In the genomic region with DNA sequence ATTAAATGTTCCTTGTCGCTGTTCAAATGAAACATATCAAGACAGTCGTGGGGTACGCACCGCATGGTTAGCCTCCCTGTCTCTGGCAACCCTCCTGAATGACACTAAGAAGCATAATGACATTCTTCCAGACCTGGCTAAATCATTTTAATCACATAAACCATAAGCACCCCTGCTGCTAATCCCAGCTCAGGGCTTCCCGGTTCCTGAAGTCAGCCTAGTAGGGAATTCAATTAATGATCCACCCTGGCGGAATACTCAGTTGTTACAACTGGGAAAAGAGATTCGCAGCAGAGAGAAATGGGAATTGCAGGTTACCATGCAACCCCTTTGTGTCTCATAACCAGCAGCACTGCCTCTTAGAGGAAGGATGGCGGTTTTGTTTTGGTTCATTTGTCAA, we compare ENCODE assay signal across 18 cellular contexts.
DNase-seq lines count a peak whose midpoint lies in the region; ATAC-seq, FAIRE-seq and TF ChIP-seq lines count a peak whose summit lies in the region.
"Had no signal": no experiment of that assay in that cellular context is flagged by ENCODE, and none has a peak within 500 bp of the region (broad histone marks: within the 10 kb centered on the region; RNA-seq: fewer than 3 reads in every experiment).

No MANE protein-coding gene starts in this region.

- intact Hi-C loops in kidney (cut with DNase I), result no loop called here

- no peak for FAIRE-seq in kidney (lab: Jason Lieb, UNC)
- FAIRE-seq: A549, G401.6, GM12891, HepG2 had no signal

- H3K36me3 ChIP-seq in neural cell (ENCODE audit: insufficient read depth, low read length) (no peaks in the 10 kb centered on the region), kidney (ENCODE audit: control insufficient read depth in 1 of 2, insufficient read depth in 2 of 2, low read length in 2 of 2) (no peaks in the 10 kb centered on the region)
- H3K36me3 ChIP-seq: HAP-1 had no signal

- H3K4me1 Mint-ChIP-seq in activated CD8-positive, alpha-beta T cell treated with anti-CD3 and anti-CD28 coated beads, Interleukin-2, amount 10 ng/mL, durations not matched to agents 7 days and 5 days (ENCODE audit: low read depth), result no peaks in the 10 kb centered on the region

- TF ChIP-seq CTCF in neural cell (IDR thresholded peaks at IDR 0.05; ENCODE audit: poor library complexity, severe bottlenecking) (peak; percentile 46), kidney (IDR thresholded peaks at IDR 0.05; ENCODE audit: borderline replicate concordance, extremely low read depth, insufficient read depth) (no peak)

- TF ChIP-seq EP300 in neural cell (conservative IDR thresholded peaks at IDR 0.05; ENCODE audit: poor library complexity, severe bottlenecking), result no peak

- H4K20me1 ChIP-seq in neural cell (ENCODE audit: insufficient read depth), result no peaks in the 10 kb centered on the region

- H3K4me1 ChIP-seq in kidney (ENCODE audit: control insufficient read depth in 1 of 2, insufficient read depth in 1 of 2, low read depth in 1 of 2, low read length in 2 of 2), result no peaks in the 10 kb centered on the region
- H3K4me1 ChIP-seq: HAP-1 had no signal

- peak overlapping the region; percentile 42 for H3K4me3 ChIP-seq in neural cell (ENCODE audit: low read length)
- H3K4me3 ChIP-seq in kidney (ENCODE audit: low read length in 2 of 2), result no peak overlapping the region
- H3K4me3 ChIP-seq: A549, GM23248, HAP-1 had no signal

- H3K36me3 Mint-ChIP-seq in activated CD8-positive, alpha-beta T cell treated with anti-CD3 and anti-CD28 coated beads, Interleukin-2, amount 10 ng/mL, durations not matched to agents 7 days and 5 days (ENCODE audit: low read depth), result no peaks in the 10 kb centered on the region

- POLR2A ChIA-PET in activated CD8-positive, alpha-beta T cell treated with anti-CD3 and anti-CD28 coated beads, Interleukin-2, amount 10 ng/mL, durations not matched to agents 7 days and 5 days (lab: Charles Lee), result no interaction called here

- no peaks in the 10 kb centered on the region for H3K9me2 ChIP-seq in neural cell (ENCODE audit: insufficient read depth, low read length)

- H3K9me3 ChIP-seq in neural cell (ENCODE audit: low read length) (peaks cover 4% of the 10 kb centered on the region), kidney (ENCODE audit: control insufficient read depth in 1 of 2, low read length in 2 of 2) (peaks cover 0 to 2% of the 10 kb centered on the region in 2 donors)
- H3K9me3 ChIP-seq: Caco-2, HAP-1 had no signal

- peak; percentile 12 for DNase-seq in DMS 273 (lab: John Stamatoyannopoulos, UW; ENCODE audit: unreplicated experiment)
- DNase-seq in DMS 273 treated with DMSO at 0.1 percent for 48 hours (lab: John Stamatoyannopoulos, UW), result no peak
- peak; percentile 96 for DNase-seq in NCI-H82 (lab: John Stamatoyannopoulos, UW)
- no peak for DNase-seq in activated CD8-positive, alpha-beta T cell treated with anti-CD3 and anti-CD28 coated beads, Interleukin-2, amount 10 ng/mL, durations not matched to agents 7 days and 5 days
- no peak for DNase-seq in NCI-H1417 treated with DMSO at 0.1 percent for 48 hours (lab: John Stamatoyannopoulos, UW)
- DNase-seq in kidney, result no peak
- DNase-seq: AML-193; Caco-2; CD4-positive, alpha-beta T cell; GM23248 had no signal

- CTCF ChIA-PET in activated CD8-positive, alpha-beta T cell treated with anti-CD3 and anti-CD28 coated beads, Interleukin-2, amount 10 ng/mL, durations not matched to agents 7 days and 5 days (lab: Charles Lee), result no interaction called here

- H3K27ac Mint-ChIP-seq in activated CD8-positive, alpha-beta T cell treated with anti-CD3 and anti-CD28 coated beads, Interleukin-2, amount 10 ng/mL, durations not matched to agents 7 days and 5 days, result no peak overlapping the region
- H3K27ac Mint-ChIP-seq: CD4-positive, alpha-beta T cell had no signal

- no peak overlapping the region for H2AFZ ChIP-seq in neural cell (ENCODE audit: low read depth, low read length)
- H2AFZ ChIP-seq: GM23248 had no signal

- TF ChIP-seq RAD21 in neural cell (conservative IDR thresholded peaks at IDR 0.05), result peak; percentile 20

- no peaks in the 10 kb centered on the region for H3K9me3 Mint-ChIP-seq in activated CD8-positive, alpha-beta T cell treated with anti-CD3 and anti-CD28 coated beads, Interleukin-2, amount 10 ng/mL, durations not matched to agents 7 days and 5 days (ENCODE audit: insufficient read depth)
- H3K9me3 Mint-ChIP-seq: CD4-positive, alpha-beta T cell had no signal

- peak overlapping the region; percentile 9 for H3K4me2 ChIP-seq in neural cell (ENCODE audit: low read length)
- H3K4me2 ChIP-seq: A549 had no signal

- H3K27me3 Mint-ChIP-seq in activated CD8-positive, alpha-beta T cell treated with anti-CD3 and anti-CD28 coated beads, Interleukin-2, amount 10 ng/mL, durations not matched to agents 7 days and 5 days (ENCODE audit: low read depth), result peaks cover 3% of the 10 kb centered on the region

- no peaks in the 10 kb centered on the region for H3K79me2 ChIP-seq in neural cell (replicated peaks; ENCODE audit: insufficient read depth, low read length)

- no peaks in the 10 kb centered on the region for H3K27me3 ChIP-seq in neural cell (ENCODE audit: insufficient read depth, low read depth, low read length)

- H3K4me3 Mint-ChIP-seq in activated CD8-positive, alpha-beta T cell treated with anti-CD3 and anti-CD28 coated beads, Interleukin-2, amount 10 ng/mL, durations not matched to agents 7 days and 5 days, result no peak overlapping the region
- H3K4me3 Mint-ChIP-seq: CD4-positive, alpha-beta T cell had no signal

- H3K27ac ChIP-seq in neural cell (ENCODE audit: low read length), result peak overlapping the region; percentile 64
- H3K27ac ChIP-seq in kidney (ENCODE audit: low read depth in 2 of 2, low read length in 2 of 2), result no peak overlapping the region
- H3K27ac ChIP-seq: 22Rv1, C4-2B, GM23248 had no signal

- H3F3A ChIP-seq in neural cell (ENCODE audit: insufficient read depth, low read length, poor library complexity, severe bottlenecking), result no peaks in the 10 kb centered on the region

- ATAC-seq in activated CD8-positive, alpha-beta T cell treated with anti-CD3 and anti-CD28 coated beads, Interleukin-2, amount 10 ng/mL, durations not matched to agents 7 days and 5 days, result no peak
- ATAC-seq: A549, HepG2 had no signal

- H3K9ac ChIP-seq in neural cell (ENCODE audit: low read length) (peak overlapping the region; percentile 19), kidney (ENCODE audit: low read length in 2 of 2) (no peak overlapping the region)
- H3K9ac ChIP-seq: GM23248 had no signal

TF ChIP-seq in neural cell, 6 proteins besides CTCF, POLR2A, EP300 and RAD21:
- TF ChIP-seq EZH2 (IDR thresholded peaks at IDR 0.05; ENCODE audit: borderline replicate concordance, insufficient read depth, low read length, poor library complexity, severe bottlenecking), result no peak
- TF ChIP-seq, protein P1, sequence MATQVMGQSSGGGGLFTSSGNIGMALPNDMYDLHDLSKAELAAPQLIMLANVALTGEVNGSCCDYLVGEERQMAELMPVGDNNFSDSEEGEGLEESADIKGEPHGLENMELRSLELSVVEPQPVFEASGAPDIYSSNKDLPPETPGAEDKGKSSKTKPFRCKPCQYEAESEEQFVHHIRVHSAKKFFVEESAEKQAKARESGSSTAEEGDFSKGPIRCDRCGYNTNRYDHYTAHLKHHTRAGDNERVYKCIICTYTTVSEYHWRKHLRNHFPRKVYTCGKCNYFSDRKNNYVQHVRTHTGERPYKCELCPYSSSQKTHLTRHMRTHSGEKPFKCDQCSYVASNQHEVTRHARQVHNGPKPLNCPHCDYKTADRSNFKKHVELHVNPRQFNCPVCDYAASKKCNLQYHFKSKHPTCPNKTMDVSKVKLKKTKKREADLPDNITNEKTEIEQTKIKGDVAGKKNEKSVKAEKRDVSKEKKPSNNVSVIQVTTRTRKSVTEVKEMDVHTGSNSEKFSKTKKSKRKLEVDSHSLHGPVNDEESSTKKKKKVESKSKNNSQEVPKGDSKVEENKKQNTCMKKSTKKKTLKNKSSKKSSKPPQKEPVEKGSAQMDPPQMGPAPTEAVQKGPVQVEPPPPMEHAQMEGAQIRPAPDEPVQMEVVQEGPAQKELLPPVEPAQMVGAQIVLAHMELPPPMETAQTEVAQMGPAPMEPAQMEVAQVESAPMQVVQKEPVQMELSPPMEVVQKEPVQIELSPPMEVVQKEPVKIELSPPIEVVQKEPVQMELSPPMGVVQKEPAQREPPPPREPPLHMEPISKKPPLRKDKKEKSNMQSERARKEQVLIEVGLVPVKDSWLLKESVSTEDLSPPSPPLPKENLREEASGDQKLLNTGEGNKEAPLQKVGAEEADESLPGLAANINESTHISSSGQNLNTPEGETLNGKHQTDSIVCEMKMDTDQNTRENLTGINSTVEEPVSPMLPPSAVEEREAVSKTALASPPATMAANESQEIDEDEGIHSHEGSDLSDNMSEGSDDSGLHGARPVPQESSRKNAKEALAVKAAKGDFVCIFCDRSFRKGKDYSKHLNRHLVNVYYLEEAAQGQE (IDR thresholded peaks at IDR 0.05; ENCODE audit: borderline replicate concordance), result peak; percentile 100
- TF ChIP-seq MXI1 (conservative IDR thresholded peaks at IDR 0.05; ENCODE audit: poor library complexity, severe bottlenecking), result no peak
- TF ChIP-seq SMC3 (conservative IDR thresholded peaks at IDR 0.05; ENCODE audit: poor library complexity), result no peak
- no peak for TF ChIP-seq POLR2AphosphoS5 (IDR thresholded peaks at IDR 0.05)

Comparison
In these comparisons a context has a peak if more than half of its experiments do, and no peak if none do; other contexts are left out.
1. DNase-seq: peak in DMS 273 (single experiment) and NCI-H82 (single experiment); none in DMS 273 treated with DMSO at 0.1 percent for 48 hours (single experiment), activated CD8-positive, alpha-beta T cell treated with anti-CD3 and anti-CD28 coated beads, Interleukin-2, amount 10 ng/mL, durations not matched to agents 7 days and 5 days (single experiment), NCI-H1417 treated with DMSO at 0.1 percent for 48 hours (single experiment) and kidney (single experiment).